Comparison of ENCODE assay signal across 20 cellular contexts in genomic region chr15:89528757-89529352, GRCh38. TPM values are rescaled to one million over a fixed set of nuclear protein-coding genes. Genes with fewer than 3 reads are reported as not detected.
DNase-seq lines count a peak whose midpoint lies in the region; ATAC-seq and TF ChIP-seq lines count a peak whose summit lies in the region.
"Had no signal": no experiment of that assay in that cellular context is flagged by ENCODE, and none has a peak within 500 bp of the region (broad histone marks: within the 10 kb centered on the region; RNA-seq: fewer than 3 reads in every experiment).

No MANE protein-coding gene starts in this region.

- no peaks in the 10 kb centered on the region for H4K20me1 ChIP-seq in GM23338 (replicated peaks; ENCODE audit: insufficient read depth)

- intact Hi-C loops in esophagus muscularis mucosa (cut with DNase I) (no loop called here), mucosa of descending colon (cut with DNase I, micrococcal nuclease) (no loop called here)

- WGBS in esophagus muscularis mucosa, result 80% methylated on average over 6 of the region's 6 CpGs
- 80% methylated on average over 6 of the region's 6 CpGs for WGBS in liver

- H3K9ac ChIP-seq in liver (ENCODE audit: low read depth in 1 of 2, low read length in 2 of 2), result no peak overlapping the region

- H3K79me2 ChIP-seq in GM23338 (replicated peaks; ENCODE audit: insufficient read depth), result no peaks in the 10 kb centered on the region

- H3K36me3 Mint-ChIP-seq in GM23338 (ENCODE audit: low read depth), result no peaks in the 10 kb centered on the region
- H3K36me3 Mint-ChIP-seq: CD4-positive, alpha-beta memory T cell had no signal

- no peaks in the 10 kb centered on the region for H3K9me2 ChIP-seq in GM23338 (ENCODE audit: insufficient read depth)

- H3K36me3 ChIP-seq in GM23338 (ENCODE audit: insufficient read depth) (no peaks in the 10 kb centered on the region), esophagus muscularis mucosa (no peaks in the 10 kb centered on the region), liver (ENCODE audit: control insufficient read depth in 4 of 4, insufficient read depth in 3 of 4, low read depth in 1 of 4, low read length in 3 of 4) (no peaks in the 10 kb centered on the region), mucosa of descending colon (ENCODE audit: low read depth) (no peaks in the 10 kb centered on the region)

- H3K4me1 ChIP-seq in GM23338 (ENCODE audit: insufficient read depth) (no peaks in the 10 kb centered on the region), esophagus muscularis mucosa (no peaks in the 10 kb centered on the region), liver (ENCODE audit: control insufficient read depth in 4 of 4, insufficient read depth in 4 of 4, low read length in 3 of 4) (peaks cover 1 to 8% (median 4%) of the 10 kb centered on the region in 4 donors), mucosa of descending colon (ENCODE audit: low read depth) (no peaks in the 10 kb centered on the region)

- peak; percentile 53; the same call in 2 of the 3 replicates for ATAC-seq in GM23338
- no peak for ATAC-seq in mucosa of descending colon

- peaks cover 5% of the 10 kb centered on the region for H3K27me3 Mint-ChIP-seq in GM23338 (ENCODE audit: insufficient read depth, low read depth, poor library complexity)

- H3K27ac ChIP-seq in GM23338 (ENCODE audit: low read depth), result no peak overlapping the region
- no peak overlapping the region for H3K27ac ChIP-seq in esophagus muscularis mucosa (replicated peaks in 1 of 4)
- H3K27ac ChIP-seq in liver (ENCODE audit: low read depth in 1 of 2, low read length in 2 of 2), result no peak overlapping the region

- TF ChIP-seq EP300 in esophagus muscularis mucosa (IDR thresholded peaks at IDR 0.05), result no peak

- H3K27ac Mint-ChIP-seq in GM23338, result no peak overlapping the region
- H3K27ac Mint-ChIP-seq: CD4-positive, alpha-beta memory T cell had no signal

- H3K4me2 ChIP-seq in GM23338, result no peak overlapping the region

- TF ChIP-seq POLR2A in esophagus muscularis mucosa (IDR thresholded peaks at IDR 0.05; ENCODE audit: low read depth), result no peak

- DNase-seq in GM23338 (ENCODE audit: low spot score) (no peak), esophagus muscularis mucosa (ENCODE audit: extremely low spot score) (peak; percentile 62), mucosa of descending colon (no peak), NCI-H446 treated with DMSO at 0.1 percent for 48 hours (lab: John Stamatoyannopoulos, UW) (no peak)
- no peak for DNase-seq in stimulated activated CD8-positive, alpha-beta memory T cell treated with anti-CD3 and anti-CD28 coated beads, Interleukin-4, amount 100 ng/mL, for 48 hours
- DNase-seq: C1 segment of cervical spinal cord; Calu3; CD4-positive, alpha-beta memory T cell; COR-L47; DMS53; DMS79 treated with DMSO at 0.1 percent for 48 hours; GF-D8; H7; HCEC 1CT had no signal

- no peak overlapping the region for H3K4me3 ChIP-seq in GM23338
- H3K4me3 ChIP-seq in esophagus muscularis mucosa, result no peak overlapping the region
- H3K4me3 ChIP-seq in liver (ENCODE audit: low read depth in 1 of 3, low read length in 3 of 3), result no peak overlapping the region
- no peak overlapping the region for H3K4me3 ChIP-seq in mucosa of descending colon

- 0 out of 2 replicates have a peak overlapping the region, but pooled peaks have one; percentile 10 for H2AFZ ChIP-seq in GM23338

- H3K27me3 ChIP-seq in GM23338 (ENCODE audit: insufficient read depth) (no peaks in the 10 kb centered on the region), esophagus muscularis mucosa (no peaks in the 10 kb centered on the region), liver (ENCODE audit: control insufficient read depth in 4 of 4, insufficient read depth in 4 of 4, low read length in 3 of 4) (no peaks in the 10 kb centered on the region)

- H3K9me3 ChIP-seq in esophagus muscularis mucosa (no peaks in the 10 kb centered on the region), liver (ENCODE audit: control insufficient read depth in 4 of 4, low read length in 3 of 4) (no peaks in the 10 kb centered on the region), mucosa of descending colon (no peaks in the 10 kb centered on the region)

- H3K4me3 Mint-ChIP-seq in GM23338, result no peak overlapping the region
- H3K4me3 Mint-ChIP-seq: CD4-positive, alpha-beta memory T cell had no signal

- H3K9me3 Mint-ChIP-seq in GM23338, result peaks cover under 1% of the 10 kb centered on the region; the same call in 1 of the 3 replicates

- TF ChIP-seq CTCF in GM23338 (conservative IDR thresholded peaks at IDR 0.05; ENCODE audit: low read depth in 2 of 2) (no peak), esophagus muscularis mucosa (IDR thresholded peaks at IDR 0.05) (no peak), liver (IDR thresholded peaks at IDR 0.05; ENCODE audit: low read depth, low read length, missing input control) (no peak), mucosa of descending colon (IDR thresholded peaks at IDR 0.05) (no peak)

- H3K4me1 Mint-ChIP-seq in GM23338, result peaks cover 8% of the 10 kb centered on the region; the same call in 2 of the 3 replicates
- H3K4me1 Mint-ChIP-seq: CD4-positive, alpha-beta memory T cell had no signal

- no peaks in the 10 kb centered on the region for H3F3A ChIP-seq in GM23338 (replicated peaks; ENCODE audit: low read depth)

- no peak for TF ChIP-seq RAD21 in liver (IDR thresholded peaks at IDR 0.05)

TF ChIP-seq in GM23338, 12 proteins besides CTCF, POLR2A, EP300 and RAD21 (continues in another document):
- TF ChIP-seq POLR2AphosphoS5 (IDR thresholded peaks at IDR 0.05; ENCODE audit: low read depth) (no peak), NANOG (IDR thresholded peaks at IDR 0.05; ENCODE audit: borderline replicate concordance) (no peak), ZNF114 (CRISPR knock-in tag; IDR thresholded peaks at IDR 0.05) (no peak), REST (IDR thresholded peaks at IDR 0.05; ENCODE audit: unreplicated experiment) (no peak)

TF ChIP-seq in liver, 16 proteins besides CTCF, POLR2A, EP300 and RAD21:
- TF ChIP-seq HNF4G (IDR thresholded peaks at IDR 0.05), result no peak
- TF ChIP-seq ATF3 (IDR thresholded peaks at IDR 0.05), result no peak
- no peak for TF ChIP-seq FOXA2 (IDR thresholded peaks at IDR 0.05)
- no peak for TF ChIP-seq ZBTB33 (IDR thresholded peaks at IDR 0.05)
- no peak for TF ChIP-seq GABPA (IDR thresholded peaks at IDR 0.05 in 1 of 2, conservative IDR thresholded peaks at IDR 0.05 in 1 of 2)
- peak; percentile 30 for TF ChIP-seq SP1 (IDR thresholded peaks at IDR 0.05)
- no peak for TF ChIP-seq TAF1 (conservative IDR thresholded peaks at IDR 0.05)
- no peak for TF ChIP-seq MAX (IDR thresholded peaks at IDR 0.05)
- TF ChIP-seq HNF4A (conservative IDR thresholded peaks at IDR 0.05), result peak; percentile 65 to 66
- TF ChIP-seq JUND (IDR thresholded peaks at IDR 0.05), result no peak
- no peak for TF ChIP-seq EGR1 (IDR thresholded peaks at IDR 0.05; ENCODE audit: low read depth in 2 of 2)
- no peak for TF ChIP-seq YY1 (IDR thresholded peaks at IDR 0.05)
- TF ChIP-seq NR2F2 (IDR thresholded peaks at IDR 0.05), result no peak
- no peak for TF ChIP-seq RXRA (IDR thresholded peaks at IDR 0.05)

RNA-seq across cellular contexts. Expression of gene RHCG, which starts 32.5 kb away (rescaled TPM):
- total RNA-seq in GM23338 (2014; rRNA removed; shearing (Covaris generic)), result 0.63 TPM in 1 of 2 replicates, not detected in the other
- 0.21 and 0.35 TPM in 2 replicates for polyA plus RNA-seq in GM23338 (2016; fragmentation: Nextera tagmentation; extraction: Ambion mirVana)
- 1 to 10 TPM in 1 of 4 donors, not detected in 3; 1.2 TPM for total RNA-seq in esophagus muscularis mucosa
- under 1 TPM; 0.08 to 0.19 TPM for total RNA-seq in liver
- polyA plus RNA-seq in liver, result under 1 TPM; 0.14 to 0.15 TPM
- total RNA-seq in mucosa of descending colon, result under 1 TPM in 1 of 3 donors, not detected in 2; 0.98 TPM
- total RNA-seq: A172; CD4-positive, alpha-beta memory T cell; Daoy; G401; H1; H7 had no signal
- polyA plus RNA-seq: BJ; CD4-positive, alpha-beta memory T cell had no signal

RNA-seq across cellular contexts. Expression of gene TICRR, which starts 46.4 kb away (rescaled TPM):
- 37.1 and 42.3 TPM in 2 replicates for total RNA-seq in GM23338 (2014; rRNA removed; shearing (Covaris generic))
- polyA plus RNA-seq in GM23338 (2016; fragmentation: Nextera tagmentation; extraction: Ambion mirVana) (10.9 and 11.2 TPM in 2 replicates), liver (under 1 TPM; 0.13 to 0.17 TPM)
- total RNA-seq in esophagus muscularis mucosa (under 1 TPM in 3 of 4 donors, not detected in 1; under 0.01 to 0.29 (median 0.06) TPM), liver (1 to 10 TPM in 1 of 2 donors, under 1 TPM in 1; under 0.01 to 7.3 TPM), mucosa of descending colon (1 to 10 TPM; 1.0 to 4.4 (median 1.6) TPM)
